Comparison of ENCODE assay signal across 8 cellular contexts in the genomic region with DNA sequence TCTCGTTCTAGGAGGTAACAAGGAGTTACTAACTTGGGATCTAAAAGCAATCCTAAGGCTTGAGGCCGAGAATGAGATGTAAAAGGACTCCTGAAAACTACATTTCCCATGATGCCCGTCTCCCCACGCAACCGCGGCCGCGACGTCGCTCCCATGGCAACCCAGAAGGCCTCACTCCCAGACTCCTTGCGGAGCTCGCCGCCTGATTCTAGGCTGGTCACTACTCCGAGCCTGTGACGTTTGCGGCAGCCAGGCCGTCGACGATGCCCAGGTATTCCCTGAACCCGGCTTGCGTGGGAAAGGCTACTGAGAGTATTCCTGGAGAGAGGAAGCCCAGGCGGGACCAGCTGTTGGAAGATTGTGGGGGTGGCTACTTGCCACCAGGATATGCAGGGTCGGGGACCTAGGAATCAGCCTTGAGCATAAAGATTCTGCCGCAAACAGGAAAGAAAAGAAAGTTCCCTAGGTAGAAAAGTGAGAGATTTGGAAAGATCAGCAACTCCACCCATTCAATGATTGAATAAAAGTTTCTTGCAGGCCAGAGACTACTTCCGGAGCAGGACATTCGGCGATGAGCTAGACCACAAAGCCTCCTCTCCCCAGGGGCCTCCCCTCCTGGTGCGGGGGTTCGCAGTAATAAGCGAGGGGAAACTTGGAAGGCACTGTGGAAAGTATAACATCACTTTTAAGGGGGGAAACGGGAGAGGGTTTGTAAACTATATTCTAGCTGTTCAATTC. TPM values are rescaled to one million over a fixed set of nuclear protein-coding genes. Genes with fewer than 3 reads are reported as not detected.
DNase-seq lines count a peak whose midpoint lies in the region; TF ChIP-seq lines count a peak whose summit lies in the region.

TSS of gene DYNC2LI1 (plus strand) at position 164 of the 738 bp plus-strand sequence. CDS start at position 264, 100 bp downstream.

- TF ChIP-seq POLR2A in suprapubic skin (IDR thresholded peaks at IDR 0.05), result peak in 1 of 2 donors; percentile 27

- POLR2A ChIA-PET in HEK293T (lab: Yijun Ruan, JAX), result interaction anchor here (0.6 to 1.5 kb wide), 6 partner anchors 8 to 137 kb away, joined by 3 to 5 read pairs (median 4); partner anchors contain the start of genes C1GALT1C1L and PLEKHH2

- peak within 1 kb of the TSS; percentile 45 for H3K9ac ChIP-seq in SK-N-MC (ENCODE audit: insufficient read length)

- peaks cover 8% of the 10 kb centered on the region for H3K4me1 ChIP-seq in suprapubic skin

- CTCF ChIA-PET in HEK293T (lab: Yijun Ruan, JAX), result no interaction called here

- H3K27ac ChIP-seq in SK-N-MC, result no peak within 1 kb of the TSS
- peak within 1 kb of the TSS; percentile 89 for H3K27ac ChIP-seq in suprapubic skin

- H3K9me3 ChIP-seq in SK-N-MC (ENCODE audit: low read depth, low read length) (no peaks in the 10 kb centered on the region), suprapubic skin (no peaks in the 10 kb centered on the region)

- H3K27me3 ChIP-seq in suprapubic skin, result no peaks in the 10 kb centered on the region

- H3K36me3 ChIP-seq in SK-N-MC (ENCODE audit: insufficient read depth, low read length), result no peaks in the 10 kb centered on the region
- peaks cover 17% of the 10 kb centered on the region for H3K36me3 ChIP-seq in suprapubic skin

- DNase-seq in GF-D8 (lab: John Stamatoyannopoulos, UW) (peak; percentile 40), HEK293T (ENCODE audit: extremely low spot score) (peak; percentile 93), NAMALWA (ENCODE audit: low spot score) (peak; percentile 90), SK-N-MC (ENCODE audit: low read depth, low spot score) (peak; percentile 30), globus pallidus (ENCODE audit: low spot score) (peak; percentile 89), occipital lobe (lab: John Stamatoyannopoulos, UW) (peak; percentile 88), suprapubic skin (ENCODE audit: low spot score in 2 of 2) (peak; percentile 92 to 93)
- DNase-seq in activated naive CD4-positive, alpha-beta T cell treated with anti-CD3 and anti-CD28 coated beads, Interleukin-2, amount 50 U/mL, for 16 hours, result peak; percentile 78

- peak within 1 kb of the TSS; percentile 86 for H3K4me3 ChIP-seq in SK-N-MC
- H3K4me3 ChIP-seq in suprapubic skin, result peak within 1 kb of the TSS; percentile 85

- no peak for TF ChIP-seq EP300 in suprapubic skin (IDR thresholded peaks at IDR 0.05)

- no peak for TF ChIP-seq CTCF in suprapubic skin (IDR thresholded peaks at IDR 0.05)

- WGBS in suprapubic skin, result under 1% methylated on average over 30 of the region's 31 CpGs

TF ChIP-seq in HEK293T, 16 proteins besides CTCF, POLR2A, EP300 and RAD21:
- no peak for TF ChIP-seq NFRKB (IDR thresholded peaks at IDR 0.05)
- TF ChIP-seq L3MBTL2 (conservative IDR thresholded peaks at IDR 0.05), result peak; percentile 79
- no peak for TF ChIP-seq HDGF (IDR thresholded peaks at IDR 0.05; ENCODE audit: borderline replicate concordance)

RNA-seq across cellular contexts. Expression of gene DYNC2LI1, which starts in this region (rescaled TPM):
- 41.5 TPM for total RNA-seq in occipital lobe
- total RNA-seq in suprapubic skin, result 10 to 100 TPM in 3 of 4 donors, 1 to 10 TPM in 1; 9.8 to 48.9 (median 21.2) TPM

Comparison
In these comparisons a context has a peak if more than half of its experiments do, and no peak if none do; other contexts are left out.
1. DNase-seq: peak in every context shown above with its lines; median percentile 93 in HEK293T; 92 in suprapubic skin; 90 in NAMALWA; 89 in globus pallidus; 88 in occipital lobe; 78 in activated naive CD4-positive, alpha-beta T cell treated with anti-CD3 and anti-CD28 coated beads, Interleukin-2, amount 50 U/mL, for 16 hours; 40 in GF-D8; 30 in SK-N-MC.